Comparison of ENCODE assay signal across 23 cellular contexts in the genomic region with DNA sequence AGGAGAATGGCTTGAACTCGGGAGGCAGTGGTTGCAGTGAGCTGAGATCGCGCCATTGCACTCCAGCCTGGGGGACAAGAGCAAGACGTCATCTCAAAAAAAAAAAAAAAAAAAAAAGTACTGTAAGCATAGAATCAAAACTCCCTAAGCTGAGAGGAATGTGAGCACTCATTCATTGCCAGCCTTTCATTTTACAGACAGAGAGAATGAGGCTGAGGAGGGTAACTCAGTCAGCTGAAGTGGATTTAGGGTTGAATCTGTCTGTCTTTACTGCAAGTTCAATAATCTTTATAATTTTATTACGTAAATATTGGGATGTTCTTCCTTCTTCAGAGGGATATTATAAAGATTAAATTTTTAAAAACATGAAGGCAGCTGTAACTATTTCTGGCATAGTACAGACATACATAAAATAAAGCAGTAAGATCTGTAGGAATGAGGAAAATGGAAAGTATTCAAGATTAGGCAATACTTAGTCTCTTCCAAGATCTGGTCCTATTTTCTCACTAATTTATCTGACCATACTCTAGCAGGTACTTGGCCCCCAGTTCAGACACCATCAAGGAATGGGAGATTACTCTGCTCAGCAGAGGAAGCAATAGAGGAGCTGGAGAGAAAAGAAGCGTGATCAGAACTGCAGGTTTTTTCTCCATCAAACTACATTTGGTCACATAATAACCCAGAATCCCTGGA. TPM values are rescaled to one million over a fixed set of nuclear protein-coding genes. Genes with fewer than 3 reads are reported as not detected.
"Had no signal": no experiment of that assay in that cellular context is flagged by ENCODE, and none has a peak within 500 bp of the region (broad histone marks: within the 10 kb centered on the region; RNA-seq: fewer than 3 reads in every experiment).

No MANE protein-coding gene starts in this region.

- H3K36me3 ChIP-seq: ovary, right atrium auricular region, sigmoid colon had no signal

- ATAC-seq: foreskin keratinocyte; left colon; left ventricle myocardium superior; naive thymus-derived CD4-positive, alpha-beta T cell had no signal

- H3K4me1 ChIP-seq: foreskin keratinocyte, right atrium auricular region had no signal

- H3K4me2 ChIP-seq: hepatocyte had no signal

- H3K9me3 ChIP-seq: ovary, right atrium auricular region, sigmoid colon had no signal

- H3K4me3 ChIP-seq: coronary artery, dorsolateral prefrontal cortex, hepatocyte, lung, ovary, right atrium auricular region, sigmoid colon, skin epidermis had no signal

- H3K27ac Mint-ChIP-seq: naive thymus-derived CD4-positive, alpha-beta T cell had no signal

- H3K4me3 Mint-ChIP-seq: naive thymus-derived CD4-positive, alpha-beta T cell had no signal

- H3K27me3 ChIP-seq: hepatocyte, ovary, right atrium auricular region, sigmoid colon had no signal

- H3K27ac ChIP-seq: coronary artery, dorsolateral prefrontal cortex, foreskin keratinocyte, hepatocyte, ovary, right atrium auricular region, sigmoid colon, skin epidermis had no signal

- H2AFZ ChIP-seq: hepatocyte had no signal

- DNase-seq: cerebellar nuclear complex; dorsolateral prefrontal cortex; effector CD8-positive, alpha-beta T cell; foreskin keratinocyte; left colon; left ventricle myocardium superior; mesendoderm; naive thymus-derived CD4-positive, alpha-beta T cell; ovary; sigmoid colon; stimulated activated CD4-positive, alpha-beta T cell treated with anti-CD3 and anti-CD28 coated beads, Interleukin-12 subunit alpha, Interleukin-12 subunit beta, amount 100 ng/mL, for 4 hours; stimulated activated naive CD4-positive, alpha-beta T cell had no signal

RNA-seq across cellular contexts. Expression of a gene that starts 24.1 kb away (rescaled TPM):
- total RNA-seq: foreskin keratinocyte, hepatocyte, kidney epithelial cell had no signal
- polyA plus RNA-seq: foreskin keratinocyte, hepatocyte, neural cell had no signal

RNA-seq across cellular contexts. Expression of a gene that starts 26.1 kb away (rescaled TPM):
- total RNA-seq: dorsolateral prefrontal cortex, foreskin keratinocyte, hepatocyte, kidney epithelial cell, left colon, left ventricle myocardium superior, lung, mononuclear cell, ovary, posterior vena cava, right atrium auricular region, sigmoid colon had no signal
- polyA plus RNA-seq: esophagus; foreskin keratinocyte; hepatocyte; lung; naive thymus-derived CD4-positive, alpha-beta T cell; neural cell; ovary; sigmoid colon; thymus had no signal

RNA-seq across cellular contexts. Expression of a gene that starts 35.1 kb away (rescaled TPM):
- total RNA-seq: dorsolateral prefrontal cortex, foreskin keratinocyte, hepatocyte, kidney epithelial cell, left colon, left ventricle myocardium superior, ovary, posterior vena cava, right atrium auricular region, sigmoid colon had no signal
- polyA plus RNA-seq: esophagus; foreskin keratinocyte; hepatocyte; naive thymus-derived CD4-positive, alpha-beta T cell; neural cell; ovary; sigmoid colon; thymus had no signal

RNA-seq across cellular contexts. Expression of a gene that starts 52.5 kb away (rescaled TPM):
- total RNA-seq: dorsolateral prefrontal cortex; foreskin keratinocyte; hepatocyte; kidney epithelial cell; left colon; left ventricle myocardium superior; lung; mononuclear cell; naive thymus-derived CD4-positive, alpha-beta T cell; ovary; posterior vena cava; right atrium auricular region; sigmoid colon had no signal
- polyA plus RNA-seq: esophagus; foreskin keratinocyte; hepatocyte; lung; naive thymus-derived CD4-positive, alpha-beta T cell; neural cell; ovary; sigmoid colon had no signal
